Comparison of ENCODE assay signal across 1 cellular context in genomic region chrX:9530848-9531274, GRCh38.
A peak's percentile ranks its signal among the peaks of the same experiment; 100 is the strongest.
TF ChIP-seq lines count a peak whose summit lies in the region.

No MANE protein-coding gene starts in this region.

TF ChIP-seq in HEK293, 187 proteins besides CTCF, POLR2A, EP300 and RAD21 (continued from another document):
- TF ChIP-seq ZBTB6 (tag by site-specific recombination; IDR thresholded peaks at IDR 0.05) (no peak), PRDM1 (tag by site-specific recombination; IDR thresholded peaks at IDR 0.05) (peak; percentile 26; the same call in 1 of the 2 replicates), ZNF398 (tag by site-specific recombination; IDR thresholded peaks at IDR 0.05) (0 out of 2 replicates have a peak, but pooled peaks have one; percentile 24), ZNF549 (tag by site-specific recombination; IDR thresholded peaks at IDR 0.05) (no peak), ZNF354C (tag by site-specific recombination; IDR thresholded peaks at IDR 0.05; ENCODE audit: borderline replicate concordance, low read depth) (no peak)
